In the genomic region with DNA sequence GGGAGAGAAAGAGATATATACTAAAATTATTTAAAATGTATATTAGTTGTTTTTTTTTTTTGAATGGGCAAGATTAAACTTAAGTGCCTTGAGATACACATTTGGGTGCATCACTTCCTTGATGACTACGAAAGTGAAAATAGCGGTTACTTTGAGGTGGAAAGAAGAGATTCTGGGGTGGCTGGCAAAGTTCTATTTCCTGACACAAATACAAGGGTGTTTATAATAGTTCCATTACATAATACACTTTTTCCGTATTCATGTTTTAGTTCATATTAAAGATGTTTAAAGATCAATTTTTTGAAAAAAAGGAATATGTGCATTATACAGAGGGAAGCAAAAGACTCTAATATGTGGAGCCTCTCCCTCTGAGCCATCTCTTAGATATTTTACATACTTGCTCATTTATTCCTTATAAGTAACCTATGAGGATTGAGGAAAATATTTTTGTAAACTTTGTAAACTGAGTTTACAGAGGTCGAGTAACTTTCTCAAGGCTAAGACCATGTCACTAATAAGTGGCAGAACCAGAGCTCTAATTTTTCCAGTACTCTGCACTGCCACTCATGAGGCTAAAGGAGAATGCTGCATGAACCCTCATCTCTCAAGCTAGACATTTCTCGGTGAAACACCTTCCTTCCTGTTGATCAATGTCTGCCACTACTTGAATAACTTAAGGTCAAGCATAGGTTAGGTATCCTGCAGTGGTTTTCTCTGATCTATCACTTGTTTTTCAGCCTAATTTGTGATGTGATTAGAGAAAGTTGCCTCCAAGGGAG, we compare ENCODE assay signal across 10 cellular contexts. TPM values are rescaled to one million over a fixed set of nuclear protein-coding genes. Genes with fewer than 3 reads are reported as not detected.
A peak's percentile ranks its signal among the peaks of the same experiment; 100 is the strongest.
DNase-seq lines count a peak whose midpoint lies in the region; ATAC-seq and TF ChIP-seq lines count a peak whose summit lies in the region.
"Had no signal": no experiment of that assay in that cellular context is flagged by ENCODE, and none has a peak within 500 bp of the region (broad histone marks: within the 10 kb centered on the region; RNA-seq: fewer than 3 reads in every experiment).

No MANE protein-coding gene starts in this region.

- ATAC-seq in natural killer cell, result peak; percentile 76 to 86 (median 86)

- H3K27ac Mint-ChIP-seq in HFFc6 (no peak overlapping the region), natural killer cell (peak overlapping the region; percentile 92 to 97)
- H3K27ac Mint-ChIP-seq: nephron had no signal

- H3K36me3 Mint-ChIP-seq in HFFc6 (ENCODE audit: low read depth) (peaks cover 6% of the 10 kb centered on the region; the same call in 1 of the 2 replicates), natural killer cell (peaks cover 16% of the 10 kb centered on the region)

- H3K4me3 Mint-ChIP-seq in HFFc6 (peak overlapping the region; percentile 10; the same call in 1 of the 2 replicates), natural killer cell (peak overlapping the region; percentile 83)
- H3K4me3 Mint-ChIP-seq: nephron had no signal

- DNase-seq in NCI-H2227 (lab: John Stamatoyannopoulos, UW; ENCODE audit: unreplicated experiment) (peak; percentile 29), NCI-H2227 treated with DMSO at 0.1 percent for 48 hours (lab: John Stamatoyannopoulos, UW) (no peak), HFFc6 (no peak), MV-4-11 (lab: John Stamatoyannopoulos, UW) (peak; percentile 57), natural killer cell (no peak), testis (no peak), NCI-H2107 treated with DMSO at 0.1 percent for 48 hours (lab: John Stamatoyannopoulos, UW; ENCODE audit: unreplicated experiment) (no peak), GF-D8 (lab: John Stamatoyannopoulos, UW) (no peak)

- H3K27ac ChIP-seq in testis, result no peak overlapping the region
- H3K27ac ChIP-seq: cardiac muscle cell had no signal

- H3K9me3 ChIP-seq in testis, result no peaks in the 10 kb centered on the region

- H3K4me1 ChIP-seq in testis, result no peaks in the 10 kb centered on the region

- intact Hi-C loops in natural killer cell (cut with micrococcal nuclease), result loop anchor here (1.0 to 2.0 kb wide), 5 partner anchors 11 to 234 kb away; a partner anchor contains a TSS
- intact Hi-C loops in testis (cut with DNase I; ENCODE audit: low total_unique reads), result no loop called here

- H3K27me3 Mint-ChIP-seq in HFFc6 (ENCODE audit: insufficient read depth) (no peaks in the 10 kb centered on the region), natural killer cell (ENCODE audit: low read depth in 2 of 2) (no peaks in the 10 kb centered on the region)

- H3K4me3 ChIP-seq in testis, result no peak overlapping the region
- H3K4me3 ChIP-seq: cardiac muscle cell had no signal

- no peaks in the 10 kb centered on the region for H3K27me3 ChIP-seq in testis
- H3K27me3 ChIP-seq: cardiac muscle cell had no signal

- H3K4me1 Mint-ChIP-seq in HFFc6 (ENCODE audit: low read depth), result peaks cover 7% of the 10 kb centered on the region; the same call in 1 of the 2 replicates
- peaks cover 62 to 71% of the 10 kb centered on the region in 2 donors for H3K4me1 Mint-ChIP-seq in natural killer cell
- H3K4me1 Mint-ChIP-seq: nephron had no signal

- no peaks in the 10 kb centered on the region for H3K36me3 ChIP-seq in testis (ENCODE audit: low read depth, missing control alignments)
- H3K36me3 ChIP-seq: cardiac muscle cell had no signal

- H3K9me3 Mint-ChIP-seq in HFFc6 (no peaks in the 10 kb centered on the region), natural killer cell (peaks cover 6 to 8% of the 10 kb centered on the region in 2 donors)

- no peak for TF ChIP-seq CTCF in HFFc6 (IDR thresholded peaks at IDR 0.05)
- no peak for TF ChIP-seq CTCF in natural killer cell (IDR thresholded peaks at IDR 0.05)
- no peak for TF ChIP-seq CTCF in testis (IDR thresholded peaks at IDR 0.05)

- no peak for TF ChIP-seq POLR2A in testis (IDR thresholded peaks at IDR 0.05)

- 82 to 84% methylated on average over 5 of the region's 5 CpGs for WGBS in testis, 2 donors

RNA-seq across cellular contexts. Expression of a gene that starts 58.7 kb away (rescaled TPM):
- 1 to 10 TPM; 4.7 to 9.7 (median 8.4) TPM for total RNA-seq in HFFc6 (2021; fragmentation: NEBNext Ultra II Directional; extraction: Animal tissue kit (Norgen Biotek cat#: 25700))
- total RNA-seq in natural killer cell, result 1 to 10 TPM in 2 of 3 donors, under 1 TPM in 1; 0.89 to 2.4 (median 1.8) TPM
- 10 to 100 TPM; 11.8 to 13.4 TPM for total RNA-seq in testis
- polyA plus RNA-seq in testis (ENCODE audit: insufficient read depth, low read depth, low replicate concordance), result 14.6 TPM

RNA-seq across cellular contexts. Expression of a gene that starts 60.0 kb away (rescaled TPM):
- 10 to 100 TPM; 51.2 to 63.3 (median 57.5) TPM for total RNA-seq in HFFc6 (2021; fragmentation: NEBNext Ultra II Directional; extraction: Animal tissue kit (Norgen Biotek cat#: 25700))
- total RNA-seq in natural killer cell (10 to 100 TPM; 28.1 to 30.0 (median 30.0) TPM), testis (10 to 100 TPM; 41.3 to 46.9 TPM)
- polyA plus RNA-seq in testis (ENCODE audit: insufficient read depth, low read depth, low replicate concordance), result 118 TPM

Comparison
In these comparisons a context has a peak if more than half of its experiments do, and no peak if none do; other contexts are left out.
1. DNase-seq: peak in NCI-H2227 (single experiment) and MV-4-11 (single experiment); none in NCI-H2227 treated with DMSO at 0.1 percent for 48 hours (single experiment), HFFc6 (single experiment), natural killer cell (single experiment), testis (single experiment), NCI-H2107 treated with DMSO at 0.1 percent for 48 hours (single experiment) and GF-D8 (single experiment).